In genomic region chr18:58136865-58137264, GRCh38 we compare ENCODE assay signal across 25 cellular contexts.
"Had no signal": no experiment of that assay in that cellular context is flagged by ENCODE, and none has a peak within 500 bp of the region (broad histone marks: within the 10 kb centered on the region; RNA-seq: fewer than 3 reads in every experiment).

No MANE protein-coding gene starts in this region.

- H3K36me3 Mint-ChIP-seq: activated CD8-positive, alpha-beta memory T cell treated with anti-CD3 and anti-CD28 coated beads, Interleukin-2, amount 10 ng/mL, durations not matched to agents 7 days and 5 days; memory B cell had no signal

- ATAC-seq: activated CD8-positive, alpha-beta memory T cell treated with anti-CD3 and anti-CD28 coated beads, Interleukin-2, amount 10 ng/mL, durations not matched to agents 7 days and 5 days; activated CD8-positive, alpha-beta T cell treated with anti-CD3 and anti-CD28 coated beads for 36 hours; activated naive CD8-positive, alpha-beta T cell treated with anti-CD3 and anti-CD28 coated beads, Interleukin-2, amount 50 U/mL, for 24 hours; gastrocnemius medialis; right cardiac atrium; stimulated activated naive CD8-positive, alpha-beta T cell treated with anti-CD3 and anti-CD28 coated beads, Interleukin-15, amount 100 ng/mL, for 72 hours had no signal

- H3K4me1 ChIP-seq: gastrocnemius medialis, vagina had no signal

- H3K9ac ChIP-seq: parathyroid adenoma had no signal

- H3K4me3 ChIP-seq: gastrocnemius medialis, suprapubic skin, transverse colon, vagina had no signal

- H3K9me3 ChIP-seq: gastrocnemius medialis, suprapubic skin, transverse colon, vagina had no signal

- H3K27me3 ChIP-seq: gastrocnemius medialis, suprapubic skin, transverse colon, vagina had no signal

- H3K27ac ChIP-seq: gastrocnemius medialis, parathyroid adenoma, suprapubic skin, transverse colon, vagina had no signal

- H3K4me3 Mint-ChIP-seq: activated CD4-positive, alpha-beta T cell treated with anti-CD3 and anti-CD28 coated beads, Interleukin-2, amount 10 ng/mL, durations not matched to agents 7 days and 5 days; activated CD8-positive, alpha-beta memory T cell treated with anti-CD3 and anti-CD28 coated beads, Interleukin-2, amount 10 ng/mL, durations not matched to agents 7 days and 5 days; activated CD8-positive, alpha-beta T cell treated with anti-CD3 and anti-CD28 coated beads for 36 hours; activated naive CD8-positive, alpha-beta T cell treated with anti-CD3 and anti-CD28 coated beads, Interleukin-2, amount 50 U/mL, for 24 hours; activated T-helper 1 cell treated with anti-CD3 and anti-CD28 coated beads, Interleukin-12 subunit alpha, Interleukin-12 subunit beta, Interleukin-2, Interleukin-4 antibody, amounts not matched to agents 30 ng/mL and 10 ng/mL and 1 ng/mL, durations not matched to agents 14 hours and 24 hours and 36 hours; brain; memory B cell; stimulated activated naive CD8-positive, alpha-beta T cell treated with anti-CD3 and anti-CD28 coated beads, Interleukin-15, amount 100 ng/mL, for 72 hours; T-helper 2 cell treated with Interferon-gamma antibody and Interleukin-4, amounts not matched to agents 5 μg/mL and 100 μg/mL, for 36 hours had no signal

- H3K9me3 Mint-ChIP-seq: activated CD4-positive, alpha-beta T cell treated with anti-CD3 and anti-CD28 coated beads, Interleukin-2, amount 10 ng/mL, durations not matched to agents 7 days and 5 days; activated CD8-positive, alpha-beta T cell treated with anti-CD3 and anti-CD28 coated beads for 36 hours; activated naive CD8-positive, alpha-beta T cell treated with anti-CD3 and anti-CD28 coated beads, Interleukin-2, amount 50 U/mL, for 24 hours; activated T-helper 1 cell treated with anti-CD3 and anti-CD28 coated beads, Interleukin-12 subunit alpha, Interleukin-12 subunit beta, Interleukin-2, Interleukin-4 antibody, amounts not matched to agents 30 ng/mL and 10 ng/mL and 1 ng/mL, durations not matched to agents 14 hours and 24 hours and 36 hours; memory B cell; stimulated activated naive CD8-positive, alpha-beta T cell treated with anti-CD3 and anti-CD28 coated beads, Interleukin-15, amount 100 ng/mL, for 72 hours; T-helper 2 cell treated with Interferon-gamma antibody and Interleukin-4, amounts not matched to agents 5 μg/mL and 100 μg/mL, for 36 hours had no signal

- H3K27ac Mint-ChIP-seq: activated CD4-positive, alpha-beta T cell treated with anti-CD3 and anti-CD28 coated beads, Interleukin-2, amount 10 ng/mL, durations not matched to agents 7 days and 5 days; activated CD8-positive, alpha-beta memory T cell treated with anti-CD3 and anti-CD28 coated beads, Interleukin-2, amount 10 ng/mL, durations not matched to agents 7 days and 5 days; activated CD8-positive, alpha-beta T cell treated with anti-CD3 and anti-CD28 coated beads for 36 hours; activated naive CD8-positive, alpha-beta T cell treated with anti-CD3 and anti-CD28 coated beads, Interleukin-2, amount 50 U/mL, for 24 hours; activated T-helper 1 cell treated with anti-CD3 and anti-CD28 coated beads, Interleukin-12 subunit alpha, Interleukin-12 subunit beta, Interleukin-2, Interleukin-4 antibody, amounts not matched to agents 30 ng/mL and 10 ng/mL and 1 ng/mL, durations not matched to agents 14 hours and 24 hours and 36 hours; memory B cell; T-helper 2 cell treated with Interferon-gamma antibody and Interleukin-4, amounts not matched to agents 5 μg/mL and 100 μg/mL, for 36 hours had no signal

- H3K27me3 Mint-ChIP-seq: activated naive CD8-positive, alpha-beta T cell treated with anti-CD3 and anti-CD28 coated beads, Interleukin-2, amount 50 U/mL, for 24 hours; brain; memory B cell; stimulated activated naive CD8-positive, alpha-beta T cell treated with anti-CD3 and anti-CD28 coated beads, Interleukin-15, amount 100 ng/mL, for 72 hours had no signal

- H3K79me2 ChIP-seq: parathyroid adenoma had no signal

- H3K36me3 ChIP-seq: gastrocnemius medialis, suprapubic skin, transverse colon, vagina had no signal

- DNase-seq: activated CD4-positive, alpha-beta T cell treated with anti-CD3 and anti-CD28 coated beads, Interleukin-2, amount 10 ng/mL, durations not matched to agents 7 days and 5 days; activated CD4-positive, CD25-positive, alpha-beta regulatory T cell treated with anti-CD3 and anti-CD28 coated beads, Interleukin-2, amount 50 U/mL, for 72 hours; activated CD8-positive, alpha-beta memory T cell treated with anti-CD3 and anti-CD28 coated beads, Interleukin-2, amount 10 ng/mL, durations not matched to agents 7 days and 5 days; activated CD8-positive, alpha-beta T cell treated with anti-CD3 and anti-CD28 coated beads for 36 hours; activated gamma-delta T cell; activated naive CD4-positive, alpha-beta T cell treated with anti-CD3 and anti-CD28 coated beads, Interleukin-2, amount 50 U/mL, for 16 hours; activated naive CD8-positive, alpha-beta T cell treated with anti-CD3 and anti-CD28 coated beads, Interleukin-2, amount 50 U/mL, for 24 hours; activated T-cell treated with anti-CD3 and anti-CD28 coated beads for 4 hours; aorta; erythroblast; gastrocnemius medialis; hypothalamus; nucleus accumbens; right cardiac atrium; stimulated activated CD4-positive, alpha-beta T cell treated with anti-CD3 and anti-CD28 coated beads, Interleukin-12 subunit alpha, Interleukin-12 subunit beta, amount 100 ng/mL, for 4 hours; stimulated activated CD4-positive, alpha-beta T cell treated with anti-CD3 and anti-CD28 coated beads, Interleukin-1b, Interleukin-23, amount 100 ng/mL, for 48 hours; stimulated activated naive CD8-positive, alpha-beta T cell treated with anti-CD3 and anti-CD28 coated beads, Interleukin-15, amount 100 ng/mL, for 72 hours had no signal

- H2AFZ ChIP-seq: parathyroid adenoma had no signal
